In genomic region chr3:113287818-113288648, GRCh38 we compare ENCODE assay signal across 8 cellular contexts.
A peak's percentile ranks its signal among the peaks of the same experiment; 100 is the strongest.
DNase-seq lines count a peak whose midpoint lies in the region; ATAC-seq and TF ChIP-seq lines count a peak whose summit lies in the region.

No MANE protein-coding gene starts in this region.

- no peak overlapping the region for H3K27ac ChIP-seq in OCI-LY7 (ENCODE audit: low read depth, low read length, poor library complexity, severe bottlenecking)
- H3K27ac ChIP-seq in psoas muscle = no peak overlapping the region

- peaks cover 3% of the 10 kb centered on the region for H3K27me3 Mint-ChIP-seq in activated naive CD4-positive, alpha-beta T cell treated with anti-CD3 and anti-CD28 coated beads, Interleukin-2, amount 10 ng/mL, durations not matched to agents 7 days and 5 days
- H3K27me3 Mint-ChIP-seq in glutamatergic neuron (ENCODE audit: unreplicated experiment) = no peaks in the 10 kb centered on the region

- no peaks in the 10 kb centered on the region for H3K9me3 Mint-ChIP-seq in activated naive CD4-positive, alpha-beta T cell treated with anti-CD3 and anti-CD28 coated beads, Interleukin-2, amount 10 ng/mL, durations not matched to agents 7 days and 5 days
- peaks cover 3% of the 10 kb centered on the region for H3K9me3 Mint-ChIP-seq in glutamatergic neuron (ENCODE audit: unreplicated experiment)

- no peaks in the 10 kb centered on the region for H3K9me3 ChIP-seq in OCI-LY7 (ENCODE audit: low read length)
- H3K9me3 ChIP-seq in psoas muscle = no peaks in the 10 kb centered on the region

- no peak overlapping the region for H3K27ac Mint-ChIP-seq in activated naive CD4-positive, alpha-beta T cell treated with anti-CD3 and anti-CD28 coated beads, Interleukin-2, amount 10 ng/mL, durations not matched to agents 7 days and 5 days
- peak overlapping the region; percentile 48 for H3K27ac Mint-ChIP-seq in glutamatergic neuron (ENCODE audit: unreplicated experiment)

- H3K4me2 ChIP-seq in OCI-LY7 (ENCODE audit: low read length) = no peak overlapping the region

- intact Hi-C loops in OCI-LY7 (cut with micrococcal nuclease; ENCODE audit: unreplicated experiment) = loop anchor here (1.0 to 5.0 kb wide), 3 partner anchors 151 to 556 kb away; no protein-coding TSS in a partner anchor
- intact Hi-C loops in psoas muscle (cut with DNase I) = loop anchor here (1.0 to 5.0 kb wide), 4 partner anchors 153 to 236 kb away; no protein-coding TSS in a partner anchor

- H4K20me1 ChIP-seq in OCI-LY7 (ENCODE audit: insufficient read depth, low read length) = no peaks in the 10 kb centered on the region

- H3K79me2 ChIP-seq in OCI-LY7 (ENCODE audit: insufficient read depth, low read depth, low read length) = no peaks in the 10 kb centered on the region

- POLR2A ChIA-PET in OCI-LY7 (lab: Charles Lee) = interaction anchor here (0.5 to 1.6 kb wide), 3 partner anchors 11 to 72 kb away, joined by 3 read pairs; no protein-coding TSS in a partner anchor

- H3K36me3 ChIP-seq in OCI-LY7 (ENCODE audit: insufficient read depth, low read length) (no peaks in the 10 kb centered on the region), psoas muscle (ENCODE audit: insufficient read depth in 1 of 2, low read depth in 1 of 2) (no peaks in the 10 kb centered on the region)

- CTCF ChIA-PET in OCI-LY7 (lab: Charles Lee; ENCODE audit: unreplicated experiment) = interaction anchor here (1.0 kb wide), 1 partner anchor 290 kb away, joined by 4 read pairs; no protein-coding TSS in a partner anchor
- CTCF ChIA-PET in activated naive CD4-positive, alpha-beta T cell treated with anti-CD3 and anti-CD28 coated beads, Interleukin-2, amount 10 ng/mL, durations not matched to agents 7 days and 5 days (lab: Charles Lee) = interaction anchor here (0.6 to 3.8 kb wide), 26 partner anchors 9 to 688 kb away, joined by 3 to 34 read pairs (median 4); no protein-coding TSS in a partner anchor

- DNase-seq in DMS 273 (lab: John Stamatoyannopoulos, UW; ENCODE audit: unreplicated experiment) (peak; percentile 92), HuH-7 (ENCODE audit: low spot score) (peak; percentile 76), OCI-LY7 (ENCODE audit: low spot score) (peak; percentile 64), glutamatergic neuron (peak; percentile 65), psoas muscle (no peak), ureter (ENCODE audit: low spot score) (no peak), GM19240 (ENCODE audit: insufficient read length, low spot score) (no peak)
- DNase-seq in activated naive CD4-positive, alpha-beta T cell treated with anti-CD3 and anti-CD28 coated beads, Interleukin-2, amount 10 ng/mL, durations not matched to agents 7 days and 5 days = peak; percentile 66

- WGBS in psoas muscle, 3 donors = 57 to 59% (median 58%) methylated on average over 5 of the region's 5 CpGs

- H3K4me3 Mint-ChIP-seq in activated naive CD4-positive, alpha-beta T cell treated with anti-CD3 and anti-CD28 coated beads, Interleukin-2, amount 10 ng/mL, durations not matched to agents 7 days and 5 days = no peak overlapping the region
- no peak overlapping the region for H3K4me3 Mint-ChIP-seq in glutamatergic neuron (ENCODE audit: unreplicated experiment)

- H3K4me1 Mint-ChIP-seq in activated naive CD4-positive, alpha-beta T cell treated with anti-CD3 and anti-CD28 coated beads, Interleukin-2, amount 10 ng/mL, durations not matched to agents 7 days and 5 days = no peaks in the 10 kb centered on the region
- peaks cover 14% of the 10 kb centered on the region for H3K4me1 Mint-ChIP-seq in glutamatergic neuron (ENCODE audit: low read depth, unreplicated experiment)

- H3K27me3 ChIP-seq in psoas muscle (ENCODE audit: insufficient read depth in 3 of 3, low read length in 2 of 3) = no peaks in the 10 kb centered on the region

- H3K36me3 Mint-ChIP-seq in activated naive CD4-positive, alpha-beta T cell treated with anti-CD3 and anti-CD28 coated beads, Interleukin-2, amount 10 ng/mL, durations not matched to agents 7 days and 5 days = no peaks in the 10 kb centered on the region
- H3K36me3 Mint-ChIP-seq in glutamatergic neuron (ENCODE audit: unreplicated experiment) = no peaks in the 10 kb centered on the region

- H3K9me2 ChIP-seq in OCI-LY7 (ENCODE audit: insufficient read depth, low read length) = no peaks in the 10 kb centered on the region

- no peaks in the 10 kb centered on the region for H3K4me1 ChIP-seq in OCI-LY7 (ENCODE audit: insufficient read depth, low read length, poor library complexity, severe bottlenecking)
- no peaks in the 10 kb centered on the region for H3K4me1 ChIP-seq in psoas muscle

- peak; percentile 64 to 84 (median 74) for ATAC-seq in psoas muscle

- TF ChIP-seq CTCF in OCI-LY7 (conservative IDR thresholded peaks at IDR 0.05; ENCODE audit: low read length) (peak; percentile 98), glutamatergic neuron (IDR thresholded peaks at IDR 0.05; ENCODE audit: partially characterized antibody, unreplicated experiment) (peak; percentile 99), psoas muscle (IDR thresholded peaks at IDR 0.05) (peak; percentile 99)

- no TSS peak for BruUV-seq in OCI-LY7 (replicated peaks; lab: Mats Ljungman, UMichigan)

- no peak overlapping the region for H2AFZ ChIP-seq in OCI-LY7 (ENCODE audit: low read length)

- H3K4me3 ChIP-seq in OCI-LY7 (ENCODE audit: low read depth, low read length, poor library complexity, severe bottlenecking) (no peak overlapping the region), psoas muscle (no peak overlapping the region)

Comparison
In these comparisons a context has a peak if more than half of its experiments do, and no peak if none do; other contexts are left out.
1. DNase-seq: peak in DMS 273 (single experiment), HuH-7 (single experiment), OCI-LY7 (single experiment), activated naive CD4-positive, alpha-beta T cell treated with anti-CD3 and anti-CD28 coated beads, Interleukin-2, amount 10 ng/mL, durations not matched to agents 7 days and 5 days (single experiment) and glutamatergic neuron (single experiment); none in psoas muscle (0 of 2), ureter (single experiment) and GM19240 (single experiment).
2. Peak in every context shown above with its lines, with median percentiles within 50 percentile points of each other: CTCF ChIP-seq.